15 cellular contexts compared by ENCODE assay signal in the genomic region with DNA sequence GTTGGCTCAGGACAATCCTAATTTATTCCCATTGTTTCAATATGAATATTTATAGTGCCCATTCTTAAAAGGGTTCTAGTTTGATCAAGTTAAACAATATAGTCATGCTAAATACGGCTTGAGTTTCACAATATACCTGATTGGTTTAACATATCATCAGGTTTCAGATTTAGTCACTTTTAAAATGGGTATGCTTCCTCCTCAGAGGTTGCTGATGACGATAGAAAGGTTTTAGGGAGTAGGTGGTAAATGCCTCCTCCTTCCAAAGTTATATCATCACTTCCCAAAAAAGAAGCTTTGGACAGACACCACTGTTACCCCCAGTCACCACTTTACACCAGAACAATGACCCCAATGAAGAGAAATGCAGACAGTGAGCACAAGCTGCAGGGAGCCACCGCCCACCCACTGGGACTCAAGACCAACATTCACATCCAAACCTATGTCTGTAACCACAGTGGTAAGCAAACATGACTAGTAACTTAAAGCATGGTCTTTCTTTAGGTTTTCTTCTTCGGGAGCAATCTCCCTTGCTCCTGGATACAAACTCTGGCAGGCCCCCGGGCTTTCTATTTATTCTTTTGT.
DNase-seq lines count a peak whose midpoint lies in the region; ATAC-seq and TF ChIP-seq lines count a peak whose summit lies in the region.
"Had no signal": no experiment of that assay in that cellular context is flagged by ENCODE, and none has a peak within 500 bp of the region (broad histone marks: within the 10 kb centered on the region; RNA-seq: fewer than 3 reads in every experiment).

No MANE protein-coding gene starts in this region.

- peak; percentile 86 for ATAC-seq in GM19351 (IDR thresholded peaks at IDR 0.05; ENCODE audit: unreplicated experiment)
- ATAC-seq in HG02623 (IDR thresholded peaks at IDR 0.05; ENCODE audit: unreplicated experiment): peak; percentile 76
- ATAC-seq in HG03342 (IDR thresholded peaks at IDR 0.05; ENCODE audit: unreplicated experiment): peak; percentile 67
- ATAC-seq: psoas muscle had no signal

- DNase-seq in GM10248 (ENCODE audit: extremely low spot score) (peak; percentile 28), GM19240 (ENCODE audit: insufficient read length, low spot score) (no peak), iPS-NIHi7 (ENCODE audit: extremely low spot score) (no peak), EL (no peak)
- DNase-seq in stimulated activated CD4-positive, alpha-beta T cell treated with anti-CD3 and anti-CD28 coated beads, Interleukin-2, amount 100 ng/mL, for 48 hours: no peak
- DNase-seq: activated CD4-positive, alpha-beta T cell treated with anti-CD3 and anti-CD28 coated beads for 4 hours; activated effector memory CD4-positive, alpha-beta T cell treated with anti-CD3 and anti-CD28 coated beads, Interleukin-2, amount 50 U/mL, for 16 hours; midbrain; NCI-H1105 treated with DMSO at 0.1 percent for 48 hours; NCI-H526; psoas muscle; stimulated activated CD4-positive, alpha-beta T cell treated with anti-CD3 and anti-CD28 coated beads, Interleukin-4, amount 100 ng/mL, for 1 hour had no signal

- no peak for TF ChIP-seq CTCF in GM10248 (IDR thresholded peaks at IDR 0.05; ENCODE audit: control extremely low read depth, extremely low read depth, low read depth, missing control alignments)

- POLR2A ChIA-PET in GM10248 (lab: Yijun Ruan, JAX): no interaction called here

- CTCF ChIA-PET in GM10248 (lab: Yijun Ruan, JAX): no interaction called here
